9 cellular contexts compared by ENCODE assay signal in the genomic region with DNA sequence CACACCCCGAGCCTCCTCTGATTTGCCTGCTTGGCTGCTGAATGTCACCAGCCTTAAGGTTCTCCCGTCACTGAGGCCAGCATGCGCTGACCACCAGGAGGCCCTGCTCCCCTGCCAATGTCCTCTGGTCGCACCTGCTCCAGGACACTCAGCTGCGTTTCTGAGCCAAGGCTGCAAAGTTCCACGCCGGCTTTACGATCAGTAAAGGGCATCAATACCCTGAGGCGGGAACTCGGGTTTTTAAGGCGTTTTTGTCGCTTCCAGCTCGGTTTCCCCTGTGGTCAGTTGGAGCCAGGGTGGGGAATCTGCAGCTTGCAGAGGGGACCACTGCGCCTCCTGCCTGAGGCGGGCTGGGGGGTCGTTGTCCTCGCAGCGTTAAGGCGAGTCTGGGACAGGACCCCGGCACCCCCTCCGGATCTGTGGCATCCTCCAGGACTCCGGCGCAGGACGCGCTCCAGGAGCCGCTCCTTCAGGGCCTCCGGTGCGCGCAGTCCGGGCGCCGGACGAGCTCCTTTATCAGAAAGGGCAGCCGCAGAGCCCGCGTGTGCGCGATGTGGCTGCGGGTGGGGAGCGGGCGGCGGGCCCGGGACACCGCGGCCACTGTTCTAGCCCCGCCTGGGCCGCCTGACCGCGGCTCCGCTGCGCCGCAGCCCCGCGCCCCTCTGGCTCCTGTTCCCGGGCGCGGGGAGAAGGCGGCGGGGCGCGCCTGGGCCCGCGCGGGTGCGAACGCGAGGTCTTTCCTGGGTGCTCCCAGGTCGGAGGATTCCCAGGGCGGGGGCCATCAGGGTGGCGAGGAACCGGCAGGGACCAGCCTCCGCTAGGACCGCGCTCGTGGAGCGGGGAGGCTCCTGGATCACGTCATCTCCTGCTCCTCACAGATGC. TPM values are rescaled to one million over a fixed set of nuclear protein-coding genes. Genes with fewer than 3 reads are reported as not detected.
DNase-seq lines count a peak whose midpoint lies in the region; ATAC-seq and TF ChIP-seq lines count a peak whose summit lies in the region.
"Had no signal": no experiment of that assay in that cellular context is flagged by ENCODE, and none has a peak within 500 bp of the region (broad histone marks: within the 10 kb centered on the region; RNA-seq: fewer than 3 reads in every experiment).

No MANE protein-coding gene starts in this region.

- peak; percentile 71 for DNase-seq in WERI-Rb-1
- DNase-seq in retina = peak; percentile 64
- no peak for DNase-seq in HCEC 1CT
- no peak for DNase-seq in MCF 10A (ENCODE audit: unreplicated experiment)
- DNase-seq: MV-4-11, NCI-H526 had no signal

- POLR2A ChIA-PET in MCF 10A (lab: Yijun Ruan, JAX) = no interaction called here

- no peak overlapping the region for H3K9ac ChIP-seq in iPS-18a (ENCODE audit: low read length)

- H3K27me3 ChIP-seq in WERI-Rb-1 (ENCODE audit: insufficient read depth, low read depth, severe bottlenecking) (no peaks in the 10 kb centered on the region), iPS-18a (ENCODE audit: control insufficient read depth, insufficient read depth, low read length) (peaks cover 28% of the 10 kb centered on the region)

- TF ChIP-seq CTCF in WERI-Rb-1 (IDR thresholded peaks at IDR 0.05; ENCODE audit: low read depth, low read length) (peak; percentile 76), MCF 10A (IDR thresholded peaks at IDR 0.05; ENCODE audit: unreplicated experiment) (no peak)

- no peak overlapping the region for H3K4me3 Mint-ChIP-seq in MCF 10A (ENCODE audit: unreplicated experiment)

- H3K4me1 Mint-ChIP-seq in MCF 10A (ENCODE audit: insufficient read depth, unreplicated experiment) = peaks cover 8% of the 10 kb centered on the region

- H3K9me3 ChIP-seq in WERI-Rb-1 (ENCODE audit: severe bottlenecking) (no peaks in the 10 kb centered on the region), iPS-18a (ENCODE audit: control insufficient read depth, low read depth, low read length) (no peaks in the 10 kb centered on the region)

- no peaks in the 10 kb centered on the region for H3K4me1 ChIP-seq in iPS-18a (ENCODE audit: control insufficient read depth, low read depth, low read length)

- peaks cover 23% of the 10 kb centered on the region for H3K27me3 Mint-ChIP-seq in MCF 10A (ENCODE audit: insufficient read depth, unreplicated experiment)

- intact Hi-C loops in MCF 10A (cut with micrococcal nuclease) = loop anchor here (10.0 kb wide), 1 partner anchor 199 kb away; no protein-coding TSS in a partner anchor

- peak; percentile 25 for ATAC-seq in GM18909 (IDR thresholded peaks at IDR 0.05; ENCODE audit: poor library complexity, unreplicated experiment)
- no peak for ATAC-seq in HG02571 (IDR thresholded peaks at IDR 0.05; ENCODE audit: unreplicated experiment)

- no peaks in the 10 kb centered on the region for H3K36me3 Mint-ChIP-seq in MCF 10A (ENCODE audit: insufficient read depth, unreplicated experiment)

- no peak overlapping the region for H3K27ac Mint-ChIP-seq in MCF 10A (ENCODE audit: low read depth, unreplicated experiment)

- no TSS peak for BruUV-seq in MCF 10A (replicated peaks; lab: Mats Ljungman, UMichigan)

- H3K27ac ChIP-seq in WERI-Rb-1 (no peak overlapping the region), iPS-18a (ENCODE audit: low read length) (no peak overlapping the region)

- no peaks in the 10 kb centered on the region for H3K36me3 ChIP-seq in WERI-Rb-1
- no peaks in the 10 kb centered on the region for H3K36me3 ChIP-seq in iPS-18a (ENCODE audit: control insufficient read depth, low read depth, low read length)

- H3K4me3 ChIP-seq in WERI-Rb-1 (ENCODE audit: low read depth, low read length) (peak overlapping the region; percentile 51), iPS-18a (ENCODE audit: low read length) (peak overlapping the region; percentile 42)

- CTCF ChIA-PET in MCF 10A (lab: Yijun Ruan, JAX) = interaction anchor here (0.8 kb wide), 1 partner anchor 10 kb away, joined by 3 read pairs; no protein-coding TSS in a partner anchor

- no peaks in the 10 kb centered on the region for H3K9me3 Mint-ChIP-seq in MCF 10A (ENCODE audit: unreplicated experiment)

RNA-seq across cellular contexts. Expression of a gene that starts 24.2 kb away (rescaled TPM):
- total RNA-seq in MCF 10A (2022) = not detected in 2 replicates

Comparison
In these comparisons a context has a peak if more than half of its experiments do, and no peak if none do; other contexts are left out.
1. DNase-seq: peak in WERI-Rb-1 (single experiment) and retina (single experiment); none in HCEC 1CT (single experiment) and MCF 10A (single experiment).